ENCODE assay signal across 22 cellular contexts in the genomic region with DNA sequence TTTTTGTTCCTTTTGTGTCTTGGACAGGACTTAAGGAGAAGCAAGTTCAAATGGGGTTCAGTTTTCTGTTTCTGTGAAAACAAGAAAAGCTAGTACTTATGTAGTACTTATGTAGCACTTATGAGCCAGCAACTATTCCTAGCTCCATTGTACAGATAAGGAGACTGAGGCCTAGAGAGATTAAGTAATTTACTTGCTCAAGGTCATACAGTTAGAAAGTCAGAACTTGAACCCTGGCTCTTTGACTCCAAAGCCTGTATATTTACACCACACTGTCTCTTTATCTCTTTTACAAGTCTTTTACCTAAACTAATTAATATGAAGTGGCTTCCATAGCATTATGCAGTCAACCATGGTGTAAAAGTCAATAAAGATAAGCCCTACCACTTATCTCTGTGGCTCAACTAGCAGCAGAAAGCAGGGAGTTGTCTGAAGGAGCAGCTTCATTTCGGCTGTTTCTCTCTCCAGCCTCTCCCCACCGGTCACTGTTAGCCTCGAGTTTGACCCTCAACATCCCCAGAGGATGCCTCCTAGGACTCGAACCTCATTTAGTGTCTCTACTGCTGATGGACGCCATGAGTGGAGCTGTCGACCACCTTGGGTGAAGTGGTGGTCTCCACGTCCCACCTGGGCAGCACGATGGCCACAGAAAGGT.
DNase-seq lines count a peak whose midpoint lies in the region; ATAC-seq, FAIRE-seq and TF ChIP-seq lines count a peak whose summit lies in the region.
"Had no signal": no experiment of that assay in that cellular context is flagged by ENCODE, and none has a peak within 500 bp of the region (broad histone marks: within the 10 kb centered on the region; RNA-seq: fewer than 3 reads in every experiment).

No MANE protein-coding gene starts in this region.

- H3K79me1 ChIP-seq in mesenchymal stem cell (replicated peaks; ENCODE audit: low read length, poor library complexity, severe bottlenecking): no peaks in the 10 kb centered on the region

- H3K18ac ChIP-seq in mesenchymal stem cell (ENCODE audit: low read depth in 1 of 2, low read length in 2 of 2): peak overlapping the region; percentile 45 to 46

- no peaks in the 10 kb centered on the region for H3K27me3 ChIP-seq in HepG2 (ENCODE audit: control insufficient read depth in 1 of 2, insufficient read depth in 2 of 2, low read length in 2 of 2)
- H3K27me3 ChIP-seq in right lobe of liver: no peaks in the 10 kb centered on the region
- no peaks in the 10 kb centered on the region for H3K27me3 ChIP-seq in mesenchymal stem cell (ENCODE audit: control insufficient read depth in 1 of 2, insufficient read depth in 1 of 2, low read length in 2 of 2)
- H3K27me3 ChIP-seq in BE2C: no peaks in the 10 kb centered on the region
- H3K27me3 ChIP-seq: Peyer's patch had no signal

- peak overlapping the region; percentile 6 for H2AK5ac ChIP-seq in mesenchymal stem cell (ENCODE audit: low read length, severe bottlenecking)

- TF ChIP-seq CTCF in HepG2 (CRISPR knock-in tag; IDR thresholded peaks at IDR 0.05) (no peak), right lobe of liver (IDR thresholded peaks at IDR 0.05) (no peak), BE2C (IDR thresholded peaks at IDR 0.05; ENCODE audit: low read depth, low read length) (no peak), HFFc6 (IDR thresholded peaks at IDR 0.05) (no peak)

- H3K36me3 Mint-ChIP-seq in HFFc6 (ENCODE audit: low read depth): peaks cover 3% of the 10 kb centered on the region; the same call in 1 of the 2 replicates

- POLR2A ChIA-PET in HepG2 (lab: Yijun Ruan, JAX): no interaction called here

- no peak for ATAC-seq in HepG2
- no peak for ATAC-seq in right lobe of liver
- ATAC-seq in GM18858 (IDR thresholded peaks at IDR 0.05; ENCODE audit: unreplicated experiment): no peak
- ATAC-seq: A549, GM23338, SK-N-SH treated with all-trans-retinoic acid at 6 μM for 48 hours had no signal

- no peak overlapping the region for H2AFZ ChIP-seq in HepG2 (ENCODE audit: low read length)
- H2AFZ ChIP-seq in mesenchymal stem cell (ENCODE audit: low read depth, low read length): no peak overlapping the region
- H2AFZ ChIP-seq: GM23338 had no signal

- H3K4me3 ChIP-seq in HepG2 (replicated peaks in 1 of 3; ENCODE audit: insufficient read depth in 1 of 3, low read depth in 2 of 3, low read length in 3 of 3) (no peak overlapping the region), right lobe of liver (no peak overlapping the region), mesenchymal stem cell (ENCODE audit: insufficient read depth in 1 of 2, low read depth in 1 of 2, low read length in 2 of 2) (no peak overlapping the region), BE2C (ENCODE audit: low read depth, low read length) (no peak overlapping the region)
- H3K4me3 ChIP-seq: A549, GM23338, HAP-1, Peyer's patch had no signal

- TF ChIP-seq RAD21 in HepG2 (CRISPR knock-in tag; IDR thresholded peaks at IDR 0.05): no peak

- in situ Hi-C loops in HepG2 (cut with HindIII; ENCODE audit: extremely low pct_ligation_motif_present, low pct_unique_long_range_greater_than_20kb): no loop called here

- TF ChIP-seq EP300 in HepG2 (IDR thresholded peaks at IDR 0.05; ENCODE audit: low read depth in 2 of 2, low read length in 2 of 2) (no peak), HepG2 (CRISPR knock-in tag; IDR thresholded peaks at IDR 0.05; ENCODE audit: borderline replicate concordance) (no peak)

- peak overlapping the region; percentile 35 for H4K8ac ChIP-seq in mesenchymal stem cell (ENCODE audit: low read length)

- H2BK12ac ChIP-seq in mesenchymal stem cell (ENCODE audit: low read length in 2 of 2): peak overlapping the region; percentile 46 to 88

- H2BK5ac ChIP-seq in mesenchymal stem cell (ENCODE audit: low read depth, low read length, poor library complexity, severe bottlenecking): no peak overlapping the region

- H4K91ac ChIP-seq in mesenchymal stem cell (ENCODE audit: low read length): peak overlapping the region; percentile 77

- TF ChIP-seq POLR2A in HepG2 (IDR thresholded peaks at IDR 0.05; ENCODE audit: insufficient read depth in 1 of 2, low read depth in 2 of 2, low read length in 2 of 2) (no peak), right lobe of liver (IDR thresholded peaks at IDR 0.05) (no peak)

- peaks cover 29% of the 10 kb centered on the region for H3K4me1 Mint-ChIP-seq in HFFc6 (ENCODE audit: low read depth)

- H3K9me3 ChIP-seq in HepG2 (ENCODE audit: low read length): no peaks in the 10 kb centered on the region
- no peaks in the 10 kb centered on the region for H3K9me3 ChIP-seq in right lobe of liver
- H3K9me3 ChIP-seq in mesenchymal stem cell (ENCODE audit: control insufficient read depth, low read length): no peaks in the 10 kb centered on the region
- H3K9me3 ChIP-seq in BE2C: no peaks in the 10 kb centered on the region
- H3K9me3 ChIP-seq: A549, HAP-1, Peyer's patch had no signal

- H3K9ac ChIP-seq in HepG2 (ENCODE audit: insufficient read depth, low read depth, low read length) (no peak overlapping the region), mesenchymal stem cell (ENCODE audit: low read length) (no peak overlapping the region)

- 14% methylated on average over 8 of the region's 8 CpGs for WGBS in HepG2 (ENCODE audit: low lambda C conversion rate)
- WGBS in right lobe of liver (ENCODE audit: insufficient coverage, low coverage, low lambda C conversion rate, missing lambda C conversion rate): 82% methylated on average over 8 of the region's 8 CpGs
- WGBS in mesenchymal stem cell: 76% methylated on average over 7 of the region's 8 CpGs

- H3K4me1 ChIP-seq in HepG2 (ENCODE audit: insufficient read depth, low read length): no peaks in the 10 kb centered on the region
- no peaks in the 10 kb centered on the region for H3K4me1 ChIP-seq in right lobe of liver
- H3K4me1 ChIP-seq in mesenchymal stem cell (ENCODE audit: control insufficient read depth, insufficient read depth, low read depth, low read length): peaks cover 2% of the 10 kb centered on the region
- H3K4me1 ChIP-seq in BE2C: no peaks in the 10 kb centered on the region
- H3K4me1 ChIP-seq: A549, HAP-1, Peyer's patch had no signal

- peak overlapping the region; percentile 71 for H2BK120ac ChIP-seq in mesenchymal stem cell (ENCODE audit: low read depth, low read length)

- no peaks in the 10 kb centered on the region for H3K79me2 ChIP-seq in HepG2 (ENCODE audit: insufficient read depth, low read length)

- no peaks in the 10 kb centered on the region for H3K36me3 ChIP-seq in HepG2 (replicated peaks in 1 of 2; ENCODE audit: control insufficient read depth in 1 of 2, insufficient read depth in 2 of 2, low read length in 2 of 2)
- H3K36me3 ChIP-seq in right lobe of liver: no peaks in the 10 kb centered on the region
- H3K36me3 ChIP-seq in mesenchymal stem cell (ENCODE audit: control insufficient read depth in 1 of 2, insufficient read depth in 2 of 2, low read depth in 1 of 2, low read length in 2 of 2): peaks cover 0 to 3% of the 10 kb centered on the region in 2 experiments
- no peaks in the 10 kb centered on the region for H3K36me3 ChIP-seq in BE2C
- H3K36me3 ChIP-seq: HAP-1 had no signal

- no peak for FAIRE-seq in HepG2 (lab: Jason Lieb, UNC)
- FAIRE-seq: A549, D721Med had no signal

- H3K9me3 Mint-ChIP-seq in HFFc6: no peaks in the 10 kb centered on the region

- no peak overlapping the region for H3K4me2 ChIP-seq in HepG2 (ENCODE audit: low read depth, low read length)
- H3K4me2 ChIP-seq in mesenchymal stem cell (ENCODE audit: low read length, poor library complexity, severe bottlenecking): no peak overlapping the region
- H3K4me2 ChIP-seq: A549, GM23338 had no signal

- peak overlapping the region in 1 of 2 experiments; percentile 4 for H3K4ac ChIP-seq in mesenchymal stem cell (ENCODE audit: low read depth in 1 of 2, low read length in 2 of 2)

- H4K20me1 ChIP-seq in HepG2 (ENCODE audit: insufficient read depth, low read length): no peaks in the 10 kb centered on the region

- no peak overlapping the region for H3K4me3 Mint-ChIP-seq in HFFc6
- H3K4me3 Mint-ChIP-seq: B cell, GM23338 had no signal

- peaks cover 2% of the 10 kb centered on the region; the same call in 1 of the 2 replicates for H3K27me3 Mint-ChIP-seq in HFFc6 (ENCODE audit: insufficient read depth)

- intact Hi-C loops in HepG2 (cut with micrococcal nuclease; ENCODE audit: unreplicated experiment): no loop called here
- intact Hi-C loops in right lobe of liver (cut with DNase I): no loop called here

- H3K27ac ChIP-seq in HepG2 (ENCODE audit: extremely low read length, insufficient read depth, low read length): no peak overlapping the region
- H3K27ac ChIP-seq in right lobe of liver: no peak overlapping the region
- no peak overlapping the region for H3K27ac ChIP-seq in mesenchymal stem cell (ENCODE audit: low read length, poor library complexity, severe bottlenecking)
- H3K27ac ChIP-seq: A549, Peyer's patch had no signal

- H3K14ac ChIP-seq in mesenchymal stem cell (ENCODE audit: low read length in 2 of 2): peak overlapping the region in 1 of 2 experiments; percentile 57

- no peak overlapping the region for H3K27ac Mint-ChIP-seq in HFFc6
- H3K27ac Mint-ChIP-seq: B cell, GM23338 had no signal

- CTCF ChIA-PET in HepG2 (lab: Yijun Ruan, JAX; ENCODE audit: low intra/inter-chr PET ratio, low total read pairs): no interaction called here

- DNase-seq in HepG2 (ENCODE audit: low spot score): no peak
- DNase-seq in right lobe of liver: no peak
- peak; percentile 22 for DNase-seq in NCI-H345 (lab: John Stamatoyannopoulos, UW)
- DNase-seq in mesenchymal stem cell: no peak
- DNase-seq in BE2C: no peak
- no peak for DNase-seq in HFFc6
- DNase-seq: DMS79, MM.1S, NCI-H1048, NCI-H1417 treated with DMSO at 0.1 percent for 48 hours, NCI-H2081, NCI-H2171, NCI-H446, NCI-H69, Peyer's patch had no signal

- no peak overlapping the region for H2BK15ac ChIP-seq in mesenchymal stem cell (ENCODE audit: low read depth, poor library complexity, severe bottlenecking)

- BruUV-seq in HepG2 (replicated peaks; lab: Mats Ljungman, UMichigan): no TSS peak

- no peak overlapping the region for H3K23ac ChIP-seq in mesenchymal stem cell (ENCODE audit: low read length in 2 of 2)

TF ChIP-seq in HepG2, 621 proteins besides CTCF, POLR2A, EP300 and RAD21 (continues in another document):
- no peak for TF ChIP-seq ZFP36L1 (CRISPR knock-in tag; IDR thresholded peaks at IDR 0.05)
- no peak for TF ChIP-seq ZNF512 (CRISPR knock-in tag; IDR thresholded peaks at IDR 0.05)
- TF ChIP-seq WIZ (CRISPR knock-in tag; IDR thresholded peaks at IDR 0.05): no peak
- TF ChIP-seq ZSCAN12 (CRISPR knock-in tag; IDR thresholded peaks at IDR 0.05): no peak
